ENCODE assay signal across 34 cellular contexts in genomic region chr3:131458653-131459052, GRCh38.
"Had no signal": no experiment of that assay in that cellular context is flagged by ENCODE, and none has a peak within 500 bp of the region (broad histone marks: within the 10 kb centered on the region; RNA-seq: fewer than 3 reads in every experiment).

No MANE protein-coding gene starts in this region.

- H3K27ac Mint-ChIP-seq: activated CD4-positive, alpha-beta memory T cell treated with anti-CD3 and anti-CD28 coated beads, Interleukin-2, amount 10 ng/mL, durations not matched to agents 7 days and 5 days; activated CD8-positive, alpha-beta memory T cell treated with anti-CD3 and anti-CD28 coated beads, Interleukin-2, amount 10 ng/mL, durations not matched to agents 7 days and 5 days; activated naive CD8-positive, alpha-beta T cell treated with anti-CD3 and anti-CD28 coated beads for 36 hours; T-helper 1 cell treated with Interleukin-12 subunit alpha and Interleukin-12 subunit beta and Interleukin-4 antibody, amounts not matched to agents 30 μg/mL and 1 μg/mL, for 36 hours; T-helper 2 cell treated with Interferon-gamma antibody and Interleukin-4, amounts not matched to agents 5 μg/mL and 100 μg/mL, for 36 hours had no signal

- H2AFZ ChIP-seq: PC-9 had no signal

- H3K27ac ChIP-seq: brain microvascular endothelial cell, cardiac muscle cell, KMS-11, PC-9, SJSA1 had no signal

- H3K4me1 ChIP-seq: SJSA1 had no signal

- DNase-seq: activated CD4-positive, alpha-beta memory T cell treated with anti-CD3 and anti-CD28 coated beads, Interleukin-2, amount 10 ng/mL, durations not matched to agents 7 days and 5 days; activated CD4-positive, alpha-beta T cell treated with anti-CD3 and anti-CD28 coated beads for 4 hours; activated CD8-positive, alpha-beta memory T cell treated with anti-CD3 and anti-CD28 coated beads for 24 hours; activated CD8-positive, alpha-beta memory T cell treated with anti-CD3 and anti-CD28 coated beads, Interleukin-2, amount 10 ng/mL, durations not matched to agents 7 days and 5 days; activated CD8-positive, alpha-beta memory T cell treated with anti-CD3 and anti-CD28 coated beads, Interleukin-2, amount 50 U/mL, for 48 hours; activated effector memory CD4-positive, alpha-beta T cell treated with Interleukin-2 at 50 U/mL for 16 hours; activated naive CD4-positive, alpha-beta T cell; activated naive CD4-positive, alpha-beta T cell treated with anti-CD3 and anti-CD28 coated beads, Interleukin-2, amount 50 U/mL, for 16 hours; activated naive CD8-positive, alpha-beta T cell treated with anti-CD3 and anti-CD28 coated beads for 36 hours; activated T-cell treated with anti-CD3 and anti-CD28 coated beads, Interleukin-2, amount 50 U/mL, for 48 hours; amniotic stem cell; aorta; brain microvascular endothelial cell; MM.1S; MV-4-11; NCI-H1092; NCI-H1436 treated with DMSO at 0.1 percent for 48 hours; NCI-H1694 treated with DMSO at 0.1 percent for 48 hours; NCI-H2029 treated with DMSO at 0.1 percent for 48 hours; NCI-H2107; NCI-H2171; NCI-H510A; NCI-H526; NCI-H748 treated with DMSO at 0.1 percent for 48 hours; NK-92 treated with Interleukin-12 subunit alpha and Interleukin-12 subunit beta, amount 100 ng/mL, for 24 hours; PC-9; SHP77 treated with DMSO at 0.1 percent for 48 hours; SK-N-SH had no signal

- H3K4me2 ChIP-seq: KMS-11, PC-9, SK-N-SH had no signal

- H3K4me3 Mint-ChIP-seq: activated CD4-positive, alpha-beta memory T cell treated with anti-CD3 and anti-CD28 coated beads, Interleukin-2, amount 10 ng/mL, durations not matched to agents 7 days and 5 days; activated CD8-positive, alpha-beta memory T cell treated with anti-CD3 and anti-CD28 coated beads, Interleukin-2, amount 10 ng/mL, durations not matched to agents 7 days and 5 days; activated naive CD8-positive, alpha-beta T cell treated with anti-CD3 and anti-CD28 coated beads for 36 hours; T-helper 1 cell treated with Interleukin-12 subunit alpha and Interleukin-12 subunit beta and Interleukin-4 antibody, amounts not matched to agents 30 μg/mL and 1 μg/mL, for 36 hours; T-helper 2 cell treated with Interferon-gamma antibody and Interleukin-4, amounts not matched to agents 5 μg/mL and 100 μg/mL, for 36 hours had no signal

- H3K4me1 Mint-ChIP-seq: activated CD4-positive, alpha-beta memory T cell treated with anti-CD3 and anti-CD28 coated beads, Interleukin-2, amount 10 ng/mL, durations not matched to agents 7 days and 5 days; activated CD8-positive, alpha-beta memory T cell treated with anti-CD3 and anti-CD28 coated beads, Interleukin-2, amount 10 ng/mL, durations not matched to agents 7 days and 5 days; activated naive CD8-positive, alpha-beta T cell treated with anti-CD3 and anti-CD28 coated beads for 36 hours had no signal

- ATAC-seq: activated CD4-positive, CD25-positive, alpha-beta regulatory T cell treated with anti-CD3 and anti-CD28 coated beads, Interleukin-2, amount 50 U/mL, for 24 hours; activated CD8-positive, alpha-beta memory T cell treated with anti-CD3 and anti-CD28 coated beads, Interleukin-2, amount 10 ng/mL, durations not matched to agents 7 days and 5 days had no signal

- H3K9ac ChIP-seq: KMS-11, SK-N-SH had no signal

- H3K27me3 ChIP-seq: brain microvascular endothelial cell, cardiac muscle cell, SJSA1 had no signal

- H3K9me3 Mint-ChIP-seq: activated CD4-positive, alpha-beta memory T cell treated with anti-CD3 and anti-CD28 coated beads, Interleukin-2, amount 10 ng/mL, durations not matched to agents 7 days and 5 days; activated naive CD8-positive, alpha-beta T cell treated with anti-CD3 and anti-CD28 coated beads for 36 hours; T-helper 1 cell treated with Interleukin-12 subunit alpha and Interleukin-12 subunit beta and Interleukin-4 antibody, amounts not matched to agents 30 μg/mL and 1 μg/mL, for 36 hours; T-helper 2 cell treated with Interferon-gamma antibody and Interleukin-4, amounts not matched to agents 5 μg/mL and 100 μg/mL, for 36 hours had no signal

- H3K9me3 ChIP-seq: SJSA1, SK-N-SH had no signal

- H3K4me3 ChIP-seq: cardiac muscle cell, PC-9, SJSA1 had no signal

- H3K27me3 Mint-ChIP-seq: activated CD4-positive, alpha-beta memory T cell treated with anti-CD3 and anti-CD28 coated beads, Interleukin-2, amount 10 ng/mL, durations not matched to agents 7 days and 5 days; activated CD8-positive, alpha-beta memory T cell treated with anti-CD3 and anti-CD28 coated beads, Interleukin-2, amount 10 ng/mL, durations not matched to agents 7 days and 5 days; activated naive CD8-positive, alpha-beta T cell treated with anti-CD3 and anti-CD28 coated beads for 36 hours had no signal
